ENCODE assay signal across 29 cellular contexts in genomic region chrX:1734806-1735205, GRCh38.
"Had no signal": no experiment of that assay in that cellular context is flagged by ENCODE, and none has a peak within 500 bp of the region (broad histone marks: within the 10 kb centered on the region; RNA-seq: fewer than 3 reads in every experiment).

No MANE protein-coding gene starts in this region.

- DNase-seq: activated CD4-positive, alpha-beta T cell treated with anti-CD3 and anti-CD28 coated beads for 4 hours; activated CD4-positive, alpha-beta T cell treated with anti-CD3 and anti-CD28 coated beads, Interleukin-2, amount 50 U/mL, for 4 hours; activated effector memory CD4-positive, alpha-beta T cell treated with anti-CD3 and anti-CD28 coated beads, Interleukin-2, amount 50 U/mL, for 16 hours; activated naive CD4-positive, alpha-beta T cell treated with anti-CD3 and anti-CD28 coated beads for 36 hours; activated naive CD8-positive, alpha-beta T cell treated with anti-CD3 and anti-CD28 coated beads for 36 hours; activated T-cell treated with anti-CD3 and anti-CD28 coated beads, Interleukin-2, amount 50 U/mL, for 1 hour; adrenal gland; aorta; body of pancreas; cortex of kidney; endodermal cell; foreskin keratinocyte; heart left ventricle; hypothalamus; immature natural killer cell; kidney; left colon; mammary epithelial cell; naive B cell; nucleus accumbens; pancreas; retina; sigmoid colon; small intestine; stimulated activated CD4-positive, alpha-beta T cell treated with anti-CD3 and anti-CD28 coated beads, Interleukin-4, amount 100 ng/mL, for 24 hours had no signal

- H3K9me3 ChIP-seq: adrenal gland, body of pancreas, esophagus muscularis mucosa, heart left ventricle, pancreas, prostate gland, sigmoid colon had no signal

- H3K4me1 ChIP-seq: adrenal gland, body of pancreas, esophagus muscularis mucosa, foreskin keratinocyte, heart left ventricle, pancreas, prostate gland, sigmoid colon, tibial nerve had no signal

- H3K27ac ChIP-seq: adrenal gland, body of pancreas, esophagus muscularis mucosa, foreskin keratinocyte, heart left ventricle, pancreas, prostate gland, sigmoid colon, tibial nerve had no signal

- H3K4me3 ChIP-seq: adrenal gland, body of pancreas, esophagus muscularis mucosa, heart left ventricle, pancreas, prostate gland, sigmoid colon, tibial nerve had no signal

- H3K36me3 ChIP-seq: adrenal gland, esophagus muscularis mucosa, heart left ventricle, pancreas, prostate gland, sigmoid colon, tibial nerve had no signal

- ATAC-seq: body of pancreas; foreskin keratinocyte; heart left ventricle; left colon; pancreas; stimulated activated memory B cell treated with anti-CD40 and anti-IgM and Interleukin-4, amounts not matched to agents 10 μg/mL and 1 μg/mL and 100 μg/mL, for 72 hours had no signal

- H3K27me3 ChIP-seq: adrenal gland, body of pancreas, esophagus muscularis mucosa, foreskin keratinocyte, heart left ventricle, pancreas, sigmoid colon, tibial nerve had no signal
